1 cellular context compared by ENCODE assay signal in the genomic region with DNA sequence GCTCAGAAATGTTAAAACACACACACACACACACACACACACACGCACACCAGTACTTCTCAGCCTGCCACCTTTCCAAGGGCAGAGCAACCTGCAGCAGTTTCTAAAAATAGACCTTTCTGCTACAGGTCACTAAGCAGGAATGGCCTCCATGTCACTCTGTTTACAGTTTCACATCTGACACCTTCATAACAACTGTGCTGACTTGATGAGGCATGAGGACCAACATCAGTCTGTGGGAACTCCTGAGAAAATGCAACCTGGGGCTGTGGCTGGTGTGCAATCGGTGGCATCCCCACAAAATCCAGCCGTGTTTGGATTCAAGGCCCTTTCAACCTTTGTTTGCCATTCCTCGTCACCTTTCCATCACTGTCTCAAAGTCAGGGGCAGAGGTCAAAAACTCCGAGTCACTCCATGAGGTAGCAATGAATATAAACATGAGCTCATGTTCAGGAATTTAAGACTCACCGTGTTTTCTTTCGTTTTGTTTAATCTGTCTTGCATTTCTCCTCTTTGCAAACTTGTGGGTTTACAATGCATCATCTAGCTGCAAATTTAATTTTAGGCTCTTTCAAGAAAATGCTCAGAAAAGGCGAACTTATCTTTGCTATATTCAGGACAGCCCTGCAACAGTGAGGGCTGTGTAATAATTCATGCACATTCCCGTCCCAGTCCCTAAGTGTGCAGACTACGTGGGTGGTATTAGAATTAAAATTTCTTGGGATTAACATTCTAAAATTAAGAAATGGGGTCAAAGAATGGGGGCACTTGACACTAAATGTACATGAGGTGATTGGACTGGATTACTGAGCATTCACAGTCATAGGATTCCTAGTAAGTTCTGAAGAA.
A peak's percentile ranks its signal among the peaks of the same experiment; 100 is the strongest.
TF ChIP-seq lines count a peak whose summit lies in the region.

No MANE protein-coding gene starts in this region.

TF ChIP-seq in HepG2, 621 proteins besides CTCF, POLR2A, EP300 and RAD21 (continued from another document and continues in another):
- TF ChIP-seq, protein P1, sequence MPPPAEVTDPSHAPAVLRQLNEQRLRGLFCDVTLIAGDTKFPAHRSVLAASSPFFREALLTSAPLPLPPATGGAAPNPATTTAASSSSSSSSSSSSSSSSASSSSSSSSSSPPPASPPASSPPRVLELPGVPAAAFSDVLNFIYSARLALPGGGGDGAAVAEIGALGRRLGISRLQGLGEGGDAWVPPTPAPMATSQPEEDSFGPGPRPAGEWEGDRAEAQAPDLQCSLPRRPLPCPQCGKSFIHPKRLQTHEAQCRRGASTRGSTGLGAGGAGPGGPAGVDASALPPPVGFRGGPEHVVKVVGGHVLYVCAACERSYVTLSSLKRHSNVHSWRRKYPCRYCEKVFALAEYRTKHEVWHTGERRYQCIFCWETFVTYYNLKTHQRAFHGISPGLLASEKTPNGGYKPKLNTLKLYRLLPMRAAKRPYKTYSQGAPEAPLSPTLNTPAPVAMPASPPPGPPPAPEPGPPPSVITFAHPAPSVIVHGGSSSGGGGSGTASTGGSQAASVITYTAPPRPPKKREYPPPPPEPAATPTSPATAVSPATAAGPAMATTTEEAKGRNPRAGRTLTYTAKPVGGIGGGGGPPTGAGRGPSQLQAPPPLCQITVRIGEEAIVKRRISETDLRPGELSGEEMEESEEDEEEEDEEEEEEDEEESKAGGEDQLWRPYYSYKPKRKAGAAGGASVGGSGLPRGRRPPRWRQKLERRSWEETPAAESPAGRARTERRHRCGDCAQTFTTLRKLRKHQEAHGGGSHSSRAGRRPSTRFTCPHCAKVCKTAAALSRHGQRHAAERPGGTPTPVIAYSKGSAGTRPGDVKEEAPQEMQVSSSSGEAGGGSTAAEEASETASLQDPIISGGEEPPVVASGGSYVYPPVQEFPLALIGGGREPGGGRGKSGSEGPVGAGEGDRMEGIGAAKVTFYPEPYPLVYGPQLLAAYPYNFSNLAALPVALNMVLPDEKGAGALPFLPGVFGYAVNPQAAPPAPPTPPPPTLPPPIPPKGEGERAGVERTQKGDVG (CRISPR knock-in tag; IDR thresholded peaks at IDR 0.05; ENCODE audit: borderline replicate concordance) = no peak
- no peak for TF ChIP-seq MIXL1 (CRISPR knock-in tag; IDR thresholded peaks at IDR 0.05)
- TF ChIP-seq PPARG (CRISPR knock-in tag; conservative IDR thresholded peaks at IDR 0.05) = peak; percentile 61; the same call in 1 of the 2 replicates
- TF ChIP-seq WIZ (CRISPR knock-in tag; IDR thresholded peaks at IDR 0.05) = no peak
- no peak for TF ChIP-seq ZNF569 (CRISPR knock-in tag; IDR thresholded peaks at IDR 0.05; ENCODE audit: borderline replicate concordance)
- no peak for TF ChIP-seq XBP1 (CRISPR knock-in tag; IDR thresholded peaks at IDR 0.05)
- TF ChIP-seq, protein P2, sequence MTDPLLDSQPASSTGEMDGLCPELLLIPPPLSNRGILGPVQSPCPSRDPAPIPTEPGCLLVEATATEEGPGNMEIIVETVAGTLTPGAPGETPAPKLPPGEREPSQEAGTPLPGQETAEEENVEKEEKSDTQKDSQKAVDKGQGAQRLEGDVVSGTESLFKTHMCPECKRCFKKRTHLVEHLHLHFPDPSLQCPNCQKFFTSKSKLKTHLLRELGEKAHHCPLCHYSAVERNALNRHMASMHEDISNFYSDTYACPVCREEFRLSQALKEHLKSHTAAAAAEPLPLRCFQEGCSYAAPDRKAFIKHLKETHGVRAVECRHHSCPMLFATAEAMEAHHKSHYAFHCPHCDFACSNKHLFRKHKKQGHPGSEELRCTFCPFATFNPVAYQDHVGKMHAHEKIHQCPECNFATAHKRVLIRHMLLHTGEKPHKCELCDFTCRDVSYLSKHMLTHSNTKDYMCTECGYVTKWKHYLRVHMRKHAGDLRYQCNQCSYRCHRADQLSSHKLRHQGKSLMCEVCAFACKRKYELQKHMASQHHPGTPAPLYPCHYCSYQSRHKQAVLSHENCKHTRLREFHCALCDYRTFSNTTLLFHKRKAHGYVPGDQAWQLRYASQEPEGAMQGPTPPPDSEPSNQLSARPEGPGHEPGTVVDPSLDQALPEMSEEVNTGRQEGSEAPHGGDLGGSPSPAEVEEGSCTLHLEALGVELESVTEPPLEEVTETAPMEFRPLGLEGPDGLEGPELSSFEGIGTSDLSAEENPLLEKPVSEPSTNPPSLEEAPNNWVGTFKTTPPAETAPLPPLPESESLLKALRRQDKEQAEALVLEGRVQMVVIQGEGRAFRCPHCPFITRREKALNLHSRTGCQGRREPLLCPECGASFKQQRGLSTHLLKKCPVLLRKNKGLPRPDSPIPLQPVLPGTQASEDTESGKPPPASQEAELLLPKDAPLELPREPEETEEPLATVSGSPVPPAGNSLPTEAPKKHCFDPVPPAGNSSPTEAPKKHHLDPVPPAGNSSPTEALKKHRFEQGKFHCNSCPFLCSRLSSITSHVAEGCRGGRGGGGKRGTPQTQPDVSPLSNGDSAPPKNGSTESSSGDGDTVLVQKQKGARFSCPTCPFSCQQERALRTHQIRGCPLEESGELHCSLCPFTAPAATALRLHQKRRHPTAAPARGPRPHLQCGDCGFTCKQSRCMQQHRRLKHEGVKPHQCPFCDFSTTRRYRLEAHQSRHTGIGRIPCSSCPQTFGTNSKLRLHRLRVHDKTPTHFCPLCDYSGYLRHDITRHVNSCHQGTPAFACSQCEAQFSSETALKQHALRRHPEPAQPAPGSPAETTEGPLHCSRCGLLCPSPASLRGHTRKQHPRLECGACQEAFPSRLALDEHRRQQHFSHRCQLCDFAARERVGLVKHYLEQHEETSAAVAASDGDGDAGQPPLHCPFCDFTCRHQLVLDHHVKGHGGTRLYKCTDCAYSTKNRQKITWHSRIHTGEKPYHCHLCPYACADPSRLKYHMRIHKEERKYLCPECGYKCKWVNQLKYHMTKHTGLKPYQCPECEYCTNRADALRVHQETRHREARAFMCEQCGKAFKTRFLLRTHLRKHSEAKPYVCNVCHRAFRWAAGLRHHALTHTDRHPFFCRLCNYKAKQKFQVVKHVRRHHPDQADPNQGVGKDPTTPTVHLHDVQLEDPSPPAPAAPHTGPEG (CRISPR knock-in tag; IDR thresholded peaks at IDR 0.05) = no peak
- TF ChIP-seq TAF1 (CRISPR knock-in tag; IDR thresholded peaks at IDR 0.05) = no peak
- no peak for TF ChIP-seq ELF3 (CRISPR knock-in tag; IDR thresholded peaks at IDR 0.05)
- peak; percentile 63; the same call in 1 of the 2 replicates for TF ChIP-seq POGZ (CRISPR knock-in tag; IDR thresholded peaks at IDR 0.05)
- TF ChIP-seq ZNF607 (CRISPR knock-in tag; IDR thresholded peaks at IDR 0.05; ENCODE audit: borderline replicate concordance) = no peak
- TF ChIP-seq SCMH1 (CRISPR knock-in tag; IDR thresholded peaks at IDR 0.05; ENCODE audit: borderline replicate concordance) = no peak
- no peak for TF ChIP-seq ATM (IDR thresholded peaks at IDR 0.05; ENCODE audit: borderline replicate concordance)
- no peak for TF ChIP-seq NCOA1 (CRISPR knock-in tag; IDR thresholded peaks at IDR 0.05)
- no peak for TF ChIP-seq ZNF746 (CRISPR knock-in tag; IDR thresholded peaks at IDR 0.05)
- no peak for TF ChIP-seq DR1 (CRISPR knock-in tag; IDR thresholded peaks at IDR 0.05)
- no peak for TF ChIP-seq ZSCAN21 (CRISPR knock-in tag; IDR thresholded peaks at IDR 0.05; ENCODE audit: borderline replicate concordance)
- TF ChIP-seq, protein P3, sequence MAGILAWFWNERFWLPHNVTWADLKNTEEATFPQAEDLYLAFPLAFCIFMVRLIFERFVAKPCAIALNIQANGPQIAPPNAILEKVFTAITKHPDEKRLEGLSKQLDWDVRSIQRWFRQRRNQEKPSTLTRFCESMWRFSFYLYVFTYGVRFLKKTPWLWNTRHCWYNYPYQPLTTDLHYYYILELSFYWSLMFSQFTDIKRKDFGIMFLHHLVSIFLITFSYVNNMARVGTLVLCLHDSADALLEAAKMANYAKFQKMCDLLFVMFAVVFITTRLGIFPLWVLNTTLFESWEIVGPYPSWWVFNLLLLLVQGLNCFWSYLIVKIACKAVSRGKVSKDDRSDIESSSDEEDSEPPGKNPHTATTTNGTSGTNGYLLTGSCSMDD (CRISPR knock-in tag; IDR thresholded peaks at IDR 0.05) = no peak
- TF ChIP-seq ZNF737 (CRISPR knock-in tag; IDR thresholded peaks at IDR 0.05; ENCODE audit: borderline replicate concordance) = no peak
- no peak for TF ChIP-seq ZNF12 (CRISPR knock-in tag; IDR thresholded peaks at IDR 0.05)
- no peak for TF ChIP-seq ATAD3A (CRISPR knock-in tag; IDR thresholded peaks at IDR 0.05)
- TF ChIP-seq ZC3H13 (CRISPR knock-in tag; IDR thresholded peaks at IDR 0.05) = no peak
- TF ChIP-seq ZNF792 (CRISPR knock-in tag; IDR thresholded peaks at IDR 0.05) = peak; percentile 44; the same call in 1 of the 2 replicates
- peak; percentile 24; the same call in 1 of the 2 replicates for TF ChIP-seq FOXJ3 (CRISPR knock-in tag; IDR thresholded peaks at IDR 0.05; ENCODE audit: borderline replicate concordance)
- TF ChIP-seq SRSF9 (IDR thresholded peaks at IDR 0.05; ENCODE audit: borderline replicate concordance, insufficient read depth, low read depth, low read length, poor library complexity, severe bottlenecking) = no peak
- TF ChIP-seq KLF13 (CRISPR knock-in tag; IDR thresholded peaks at IDR 0.05) = no peak
- TF ChIP-seq ZFAT (CRISPR knock-in tag; conservative IDR thresholded peaks at IDR 0.05) = no peak
- TF ChIP-seq, protein P4, sequence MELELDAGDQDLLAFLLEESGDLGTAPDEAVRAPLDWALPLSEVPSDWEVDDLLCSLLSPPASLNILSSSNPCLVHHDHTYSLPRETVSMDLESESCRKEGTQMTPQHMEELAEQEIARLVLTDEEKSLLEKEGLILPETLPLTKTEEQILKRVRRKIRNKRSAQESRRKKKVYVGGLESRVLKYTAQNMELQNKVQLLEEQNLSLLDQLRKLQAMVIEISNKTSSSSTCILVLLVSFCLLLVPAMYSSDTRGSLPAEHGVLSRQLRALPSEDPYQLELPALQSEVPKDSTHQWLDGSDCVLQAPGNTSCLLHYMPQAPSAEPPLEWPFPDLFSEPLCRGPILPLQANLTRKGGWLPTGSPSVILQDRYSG (CRISPR knock-in tag; IDR thresholded peaks at IDR 0.05) = no peak
- TF ChIP-seq, protein P5, sequence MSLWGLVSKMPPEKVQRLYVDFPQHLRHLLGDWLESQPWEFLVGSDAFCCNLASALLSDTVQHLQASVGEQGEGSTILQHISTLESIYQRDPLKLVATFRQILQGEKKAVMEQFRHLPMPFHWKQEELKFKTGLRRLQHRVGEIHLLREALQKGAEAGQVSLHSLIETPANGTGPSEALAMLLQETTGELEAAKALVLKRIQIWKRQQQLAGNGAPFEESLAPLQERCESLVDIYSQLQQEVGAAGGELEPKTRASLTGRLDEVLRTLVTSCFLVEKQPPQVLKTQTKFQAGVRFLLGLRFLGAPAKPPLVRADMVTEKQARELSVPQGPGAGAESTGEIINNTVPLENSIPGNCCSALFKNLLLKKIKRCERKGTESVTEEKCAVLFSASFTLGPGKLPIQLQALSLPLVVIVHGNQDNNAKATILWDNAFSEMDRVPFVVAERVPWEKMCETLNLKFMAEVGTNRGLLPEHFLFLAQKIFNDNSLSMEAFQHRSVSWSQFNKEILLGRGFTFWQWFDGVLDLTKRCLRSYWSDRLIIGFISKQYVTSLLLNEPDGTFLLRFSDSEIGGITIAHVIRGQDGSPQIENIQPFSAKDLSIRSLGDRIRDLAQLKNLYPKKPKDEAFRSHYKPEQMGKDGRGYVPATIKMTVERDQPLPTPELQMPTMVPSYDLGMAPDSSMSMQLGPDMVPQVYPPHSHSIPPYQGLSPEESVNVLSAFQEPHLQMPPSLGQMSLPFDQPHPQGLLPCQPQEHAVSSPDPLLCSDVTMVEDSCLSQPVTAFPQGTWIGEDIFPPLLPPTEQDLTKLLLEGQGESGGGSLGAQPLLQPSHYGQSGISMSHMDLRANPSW (CRISPR knock-in tag; IDR thresholded peaks at IDR 0.05; ENCODE audit: borderline replicate concordance) = no peak
- no peak for TF ChIP-seq ZNF207 (IDR thresholded peaks at IDR 0.05; ENCODE audit: borderline replicate concordance)
- no peak for TF ChIP-seq ZNF234 (CRISPR knock-in tag; conservative IDR thresholded peaks at IDR 0.05)
- TF ChIP-seq MIER2 (CRISPR knock-in tag; IDR thresholded peaks at IDR 0.05) = no peak
- TF ChIP-seq NFE2L2 (IDR thresholded peaks at IDR 0.05; ENCODE audit: low read length) = peak; percentile 33; the same call in 1 of the 2 replicates
- TF ChIP-seq TMF1 (CRISPR knock-in tag; IDR thresholded peaks at IDR 0.05; ENCODE audit: low read depth) = no peak
- no peak for TF ChIP-seq FOXA1 (IDR thresholded peaks at IDR 0.05)
- peak; percentile 52; the same call in 1 of the 2 replicates for TF ChIP-seq FOXA1 (CRISPR knock-in tag; IDR thresholded peaks at IDR 0.05)
- no peak for TF ChIP-seq HDAC6 (IDR thresholded peaks at IDR 0.05; ENCODE audit: low read depth, low read length)
- no peak for TF ChIP-seq ZNF782 (CRISPR knock-in tag; IDR thresholded peaks at IDR 0.05; ENCODE audit: borderline replicate concordance)
- TF ChIP-seq GTF2F1 (IDR thresholded peaks at IDR 0.05; ENCODE audit: low read length) = no peak
- TF ChIP-seq ARID2 (CRISPR knock-in tag; IDR thresholded peaks at IDR 0.05; ENCODE audit: borderline replicate concordance) = no peak
- TF ChIP-seq ZFP36L2 (CRISPR knock-in tag; IDR thresholded peaks at IDR 0.05) = no peak
- TF ChIP-seq TCF7 (IDR thresholded peaks at IDR 0.05; ENCODE audit: low read depth) = peak; percentile 62
- TF ChIP-seq, protein P6, sequence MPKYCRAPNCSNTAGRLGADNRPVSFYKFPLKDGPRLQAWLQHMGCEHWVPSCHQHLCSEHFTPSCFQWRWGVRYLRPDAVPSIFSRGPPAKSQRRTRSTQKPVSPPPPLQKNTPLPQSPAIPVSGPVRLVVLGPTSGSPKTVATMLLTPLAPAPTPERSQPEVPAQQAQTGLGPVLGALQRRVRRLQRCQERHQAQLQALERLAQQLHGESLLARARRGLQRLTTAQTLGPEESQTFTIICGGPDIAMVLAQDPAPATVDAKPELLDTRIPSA (CRISPR knock-in tag; IDR thresholded peaks at IDR 0.05; ENCODE audit: borderline replicate concordance) = no peak
- peak; percentile 85; the same call in 1 of the 2 replicates for TF ChIP-seq FOXK1 (CRISPR knock-in tag; IDR thresholded peaks at IDR 0.05; ENCODE audit: borderline replicate concordance, low read depth)
- TF ChIP-seq ZNF468 (CRISPR knock-in tag; IDR thresholded peaks at IDR 0.05) = no peak
- no peak for TF ChIP-seq ZNF335 (CRISPR knock-in tag; IDR thresholded peaks at IDR 0.05)
- no peak for TF ChIP-seq ZNF34 (CRISPR knock-in tag; IDR thresholded peaks at IDR 0.05; ENCODE audit: borderline replicate concordance)
